In the genomic region with DNA sequence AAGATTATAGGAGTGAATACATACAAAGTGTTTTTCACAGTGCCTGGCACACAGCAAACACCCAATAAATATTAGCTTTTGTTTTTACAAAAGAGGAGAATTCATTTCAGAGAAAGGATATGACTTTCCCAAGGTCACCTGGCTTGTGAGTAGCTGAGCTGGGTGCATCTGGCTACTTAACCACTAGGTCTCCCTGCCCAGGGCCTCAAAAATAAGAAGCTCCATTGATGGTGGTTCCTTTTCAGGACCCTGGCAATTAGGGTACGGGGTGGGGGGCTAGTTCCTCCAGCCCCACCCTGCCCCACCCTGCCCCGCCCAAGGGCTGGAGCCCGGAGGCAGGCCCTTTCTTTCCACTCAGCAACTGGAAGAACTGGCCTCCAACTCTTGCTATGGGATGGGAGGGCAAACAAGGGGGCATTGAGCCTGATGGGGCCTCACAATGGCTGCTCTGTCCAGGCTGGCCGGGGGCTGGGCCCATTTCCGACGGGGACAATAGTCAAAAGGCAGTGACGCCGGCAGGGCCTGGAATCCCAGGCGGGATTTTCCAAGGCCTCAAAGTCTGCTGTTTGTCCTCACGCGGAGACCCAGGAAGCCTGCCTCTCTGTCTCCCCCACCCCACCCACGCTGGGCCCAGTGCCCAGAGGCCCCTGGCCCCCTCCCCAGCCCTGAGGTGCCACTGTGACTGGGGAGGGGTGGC, we compare ENCODE assay signal across 1 cellular context.
TF ChIP-seq lines count a peak whose summit lies in the region.

No MANE protein-coding gene starts in this region.

TF ChIP-seq in HepG2, 621 proteins besides CTCF, POLR2A, EP300 and RAD21 (continued from another document and continues in another):
- TF ChIP-seq, protein P1, sequence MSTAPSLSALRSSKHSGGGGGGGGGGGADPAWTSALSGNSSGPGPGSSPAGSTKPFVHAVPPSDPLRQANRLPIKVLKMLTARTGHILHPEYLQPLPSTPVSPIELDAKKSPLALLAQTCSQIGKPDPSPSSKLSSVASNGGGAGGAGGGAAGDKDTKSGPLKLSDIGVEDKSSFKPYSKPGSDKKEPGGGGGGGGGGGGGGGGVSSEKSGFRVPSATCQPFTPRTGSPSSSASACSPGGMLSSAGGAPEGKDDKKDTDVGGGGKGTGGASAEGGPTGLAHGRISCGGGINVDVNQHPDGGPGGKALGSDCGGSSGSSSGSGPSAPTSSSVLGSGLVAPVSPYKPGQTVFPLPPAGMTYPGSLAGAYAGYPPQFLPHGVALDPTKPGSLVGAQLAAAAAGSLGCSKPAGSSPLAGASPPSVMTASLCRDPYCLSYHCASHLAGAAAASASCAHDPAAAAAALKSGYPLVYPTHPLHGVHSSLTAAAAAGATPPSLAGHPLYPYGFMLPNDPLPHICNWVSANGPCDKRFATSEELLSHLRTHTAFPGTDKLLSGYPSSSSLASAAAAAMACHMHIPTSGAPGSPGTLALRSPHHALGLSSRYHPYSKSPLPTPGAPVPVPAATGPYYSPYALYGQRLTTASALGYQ (CRISPR knock-in tag; IDR thresholded peaks at IDR 0.05), result peak; percentile 55; the same call in 1 of the 2 replicates
- TF ChIP-seq ASH2L (IDR thresholded peaks at IDR 0.05; ENCODE audit: insufficient read length, low read depth, low read length) (no peak), NONO (IDR thresholded peaks at IDR 0.05) (no peak), NONO (CRISPR knock-in tag; conservative IDR thresholded peaks at IDR 0.05) (peak; percentile 43; the same call in 1 of the 2 replicates), KDM1A (CRISPR knock-in tag; IDR thresholded peaks at IDR 0.05) (0 out of 2 replicates have a peak, but pooled peaks have one; percentile 8), EHMT2 (IDR thresholded peaks at IDR 0.05; ENCODE audit: borderline replicate concordance, low read depth, low read length) (no peak), SAFB2 (CRISPR knock-in tag; IDR thresholded peaks at IDR 0.05; ENCODE audit: borderline replicate concordance, low read depth) (no peak), ELF4 (CRISPR knock-in tag; IDR thresholded peaks at IDR 0.05; ENCODE audit: borderline replicate concordance) (no peak), HIVEP1 (CRISPR knock-in tag; IDR thresholded peaks at IDR 0.05) (peak; percentile 57; the same call in 1 of the 2 replicates), GTF3A (CRISPR knock-in tag; conservative IDR thresholded peaks at IDR 0.05) (0 out of 2 replicates have a peak, but pooled peaks have one; percentile 49), KAT2B (IDR thresholded peaks at IDR 0.05; ENCODE audit: borderline replicate concordance, low read depth, low read length) (no peak), GZF1 (CRISPR knock-in tag; IDR thresholded peaks at IDR 0.05) (no peak), ZNF629 (CRISPR knock-in tag; conservative IDR thresholded peaks at IDR 0.05) (peak; percentile 70), ATF1 (CRISPR knock-in tag; IDR thresholded peaks at IDR 0.05) (no peak), TSC22D2 (CRISPR knock-in tag; IDR thresholded peaks at IDR 0.05; ENCODE audit: borderline replicate concordance) (no peak), ZNF12 (CRISPR knock-in tag; IDR thresholded peaks at IDR 0.05) (no peak), ZNF264 (CRISPR knock-in tag; IDR thresholded peaks at IDR 0.05) (no peak), FOXM1 (CRISPR knock-in tag; IDR thresholded peaks at IDR 0.05) (no peak), RBFOX2 (IDR thresholded peaks at IDR 0.05; ENCODE audit: low read depth, low read length) (0 out of 2 replicates have a peak, but pooled peaks have one; percentile 20), ZNF530 (CRISPR knock-in tag; IDR thresholded peaks at IDR 0.05; ENCODE audit: low read depth) (no peak), ZNF207 (IDR thresholded peaks at IDR 0.05; ENCODE audit: borderline replicate concordance) (no peak), PAWR (CRISPR knock-in tag; IDR thresholded peaks at IDR 0.05; ENCODE audit: borderline replicate concordance) (no peak), WIZ (CRISPR knock-in tag; IDR thresholded peaks at IDR 0.05) (no peak), THAP11 (CRISPR knock-in tag; IDR thresholded peaks at IDR 0.05) (0 out of 2 replicates have a peak, but pooled peaks have one; percentile 33), ZNF124 (CRISPR knock-in tag; IDR thresholded peaks at IDR 0.05) (0 out of 2 replicates have a peak, but pooled peaks have one; percentile 25), HNRNPLL (IDR thresholded peaks at IDR 0.05; ENCODE audit: low read depth, low read length, poor library complexity, severe bottlenecking) (peak; percentile 20), ZNF879 (CRISPR knock-in tag; IDR thresholded peaks at IDR 0.05) (no peak), MXI1 (IDR thresholded peaks at IDR 0.05; ENCODE audit: borderline replicate concordance, low read depth, low read length) (0 out of 3 replicates have a peak, but pooled peaks have one; percentile 10), JUNB (CRISPR knock-in tag; IDR thresholded peaks at IDR 0.05; ENCODE audit: borderline replicate concordance) (no peak), PRMT3 (CRISPR knock-in tag; IDR thresholded peaks at IDR 0.05; ENCODE audit: borderline replicate concordance, low read depth) (no peak), ZNF709 (CRISPR knock-in tag; IDR thresholded peaks at IDR 0.05) (no peak), DR1 (CRISPR knock-in tag; IDR thresholded peaks at IDR 0.05) (no peak), ZNF720 (CRISPR knock-in tag; IDR thresholded peaks at IDR 0.05) (no peak), ZNF564 (CRISPR knock-in tag; IDR thresholded peaks at IDR 0.05) (no peak), ZSCAN12 (CRISPR knock-in tag; IDR thresholded peaks at IDR 0.05) (no peak), ELF1 (CRISPR knock-in tag; IDR thresholded peaks at IDR 0.05) (no peak)
- TF ChIP-seq, protein P2, sequence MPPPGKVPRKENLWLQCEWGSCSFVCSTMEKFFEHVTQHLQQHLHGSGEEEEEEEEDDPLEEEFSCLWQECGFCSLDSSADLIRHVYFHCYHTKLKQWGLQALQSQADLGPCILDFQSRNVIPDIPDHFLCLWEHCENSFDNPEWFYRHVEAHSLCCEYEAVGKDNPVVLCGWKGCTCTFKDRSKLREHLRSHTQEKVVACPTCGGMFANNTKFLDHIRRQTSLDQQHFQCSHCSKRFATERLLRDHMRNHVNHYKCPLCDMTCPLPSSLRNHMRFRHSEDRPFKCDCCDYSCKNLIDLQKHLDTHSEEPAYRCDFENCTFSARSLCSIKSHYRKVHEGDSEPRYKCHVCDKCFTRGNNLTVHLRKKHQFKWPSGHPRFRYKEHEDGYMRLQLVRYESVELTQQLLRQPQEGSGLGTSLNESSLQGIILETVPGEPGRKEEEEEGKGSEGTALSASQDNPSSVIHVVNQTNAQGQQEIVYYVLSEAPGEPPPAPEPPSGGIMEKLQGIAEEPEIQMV (CRISPR knock-in tag; IDR thresholded peaks at IDR 0.05; ENCODE audit: low read depth), result no peak
- TF ChIP-seq, protein P3, sequence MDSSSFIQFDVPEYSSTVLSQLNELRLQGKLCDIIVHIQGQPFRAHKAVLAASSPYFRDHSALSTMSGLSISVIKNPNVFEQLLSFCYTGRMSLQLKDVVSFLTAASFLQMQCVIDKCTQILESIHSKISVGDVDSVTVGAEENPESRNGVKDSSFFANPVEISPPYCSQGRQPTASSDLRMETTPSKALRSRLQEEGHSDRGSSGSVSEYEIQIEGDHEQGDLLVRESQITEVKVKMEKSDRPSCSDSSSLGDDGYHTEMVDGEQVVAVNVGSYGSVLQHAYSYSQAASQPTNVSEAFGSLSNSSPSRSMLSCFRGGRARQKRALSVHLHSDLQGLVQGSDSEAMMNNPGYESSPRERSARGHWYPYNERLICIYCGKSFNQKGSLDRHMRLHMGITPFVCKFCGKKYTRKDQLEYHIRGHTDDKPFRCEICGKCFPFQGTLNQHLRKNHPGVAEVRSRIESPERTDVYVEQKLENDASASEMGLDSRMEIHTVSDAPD (CRISPR knock-in tag; IDR thresholded peaks at IDR 0.05), result no peak
- TF ChIP-seq, protein P4, sequence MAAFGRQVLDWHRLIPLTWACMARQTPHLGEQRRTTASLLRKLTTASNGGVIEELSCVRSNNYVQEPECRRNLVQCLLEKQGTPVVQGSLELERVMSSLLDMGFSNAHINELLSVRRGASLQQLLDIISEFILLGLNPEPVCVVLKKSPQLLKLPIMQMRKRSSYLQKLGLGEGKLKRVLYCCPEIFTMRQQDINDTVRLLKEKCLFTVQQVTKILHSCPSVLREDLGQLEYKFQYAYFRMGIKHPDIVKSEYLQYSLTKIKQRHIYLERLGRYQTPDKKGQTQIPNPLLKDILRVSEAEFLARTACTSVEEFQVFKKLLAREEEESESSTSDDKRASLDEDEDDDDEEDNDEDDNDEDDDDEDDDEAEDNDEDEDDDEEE (CRISPR knock-in tag; IDR thresholded peaks at IDR 0.05), result no peak
- TF ChIP-seq, protein P5, sequence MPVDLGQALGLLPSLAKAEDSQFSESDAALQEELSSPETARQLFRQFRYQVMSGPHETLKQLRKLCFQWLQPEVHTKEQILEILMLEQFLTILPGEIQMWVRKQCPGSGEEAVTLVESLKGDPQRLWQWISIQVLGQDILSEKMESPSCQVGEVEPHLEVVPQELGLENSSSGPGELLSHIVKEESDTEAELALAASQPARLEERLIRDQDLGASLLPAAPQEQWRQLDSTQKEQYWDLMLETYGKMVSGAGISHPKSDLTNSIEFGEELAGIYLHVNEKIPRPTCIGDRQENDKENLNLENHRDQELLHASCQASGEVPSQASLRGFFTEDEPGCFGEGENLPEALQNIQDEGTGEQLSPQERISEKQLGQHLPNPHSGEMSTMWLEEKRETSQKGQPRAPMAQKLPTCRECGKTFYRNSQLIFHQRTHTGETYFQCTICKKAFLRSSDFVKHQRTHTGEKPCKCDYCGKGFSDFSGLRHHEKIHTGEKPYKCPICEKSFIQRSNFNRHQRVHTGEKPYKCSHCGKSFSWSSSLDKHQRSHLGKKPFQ (CRISPR knock-in tag; IDR thresholded peaks at IDR 0.05; ENCODE audit: insufficient replicate concordance), result no peak
- TF ChIP-seq, protein P6, sequence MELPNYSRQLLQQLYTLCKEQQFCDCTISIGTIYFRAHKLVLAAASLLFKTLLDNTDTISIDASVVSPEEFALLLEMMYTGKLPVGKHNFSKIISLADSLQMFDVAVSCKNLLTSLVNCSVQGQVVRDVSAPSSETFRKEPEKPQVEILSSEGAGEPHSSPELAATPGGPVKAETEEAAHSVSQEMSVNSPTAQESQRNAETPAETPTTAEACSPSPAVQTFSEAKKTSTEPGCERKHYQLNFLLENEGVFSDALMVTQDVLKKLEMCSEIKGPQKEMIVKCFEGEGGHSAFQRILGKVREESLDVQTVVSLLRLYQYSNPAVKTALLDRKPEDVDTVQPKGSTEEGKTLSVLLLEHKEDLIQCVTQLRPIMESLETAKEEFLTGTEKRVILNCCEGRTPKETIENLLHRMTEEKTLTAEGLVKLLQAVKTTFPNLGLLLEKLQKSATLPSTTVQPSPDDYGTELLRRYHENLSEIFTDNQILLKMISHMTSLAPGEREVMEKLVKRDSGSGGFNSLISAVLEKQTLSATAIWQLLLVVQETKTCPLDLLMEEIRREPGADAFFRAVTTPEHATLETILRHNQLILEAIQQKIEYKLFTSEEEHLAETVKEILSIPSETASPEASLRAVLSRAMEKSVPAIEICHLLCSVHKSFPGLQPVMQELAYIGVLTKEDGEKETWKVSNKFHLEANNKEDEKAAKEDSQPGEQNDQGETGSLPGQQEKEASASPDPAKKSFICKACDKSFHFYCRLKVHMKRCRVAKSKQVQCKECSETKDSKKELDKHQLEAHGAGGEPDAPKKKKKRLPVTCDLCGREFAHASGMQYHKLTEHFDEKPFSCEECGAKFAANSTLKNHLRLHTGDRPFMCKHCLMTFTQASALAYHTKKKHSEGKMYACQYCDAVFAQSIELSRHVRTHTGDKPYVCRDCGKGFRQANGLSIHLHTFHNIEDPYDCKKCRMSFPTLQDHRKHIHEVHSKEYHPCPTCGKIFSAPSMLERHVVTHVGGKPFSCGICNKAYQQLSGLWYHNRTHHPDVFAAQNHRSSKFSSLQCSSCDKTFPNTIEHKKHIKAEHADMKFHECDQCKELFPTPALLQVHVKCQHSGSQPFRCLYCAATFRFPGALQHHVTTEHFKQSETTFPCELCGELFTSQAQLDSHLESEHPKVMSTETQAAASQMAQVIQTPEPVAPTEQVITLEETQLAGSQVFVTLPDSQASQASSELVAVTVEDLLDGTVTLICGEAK (IDR thresholded peaks at IDR 0.05), result no peak
- TF ChIP-seq, protein P6 (CRISPR knock-in tag; IDR thresholded peaks at IDR 0.05), result no peak
- TF ChIP-seq, protein P7, sequence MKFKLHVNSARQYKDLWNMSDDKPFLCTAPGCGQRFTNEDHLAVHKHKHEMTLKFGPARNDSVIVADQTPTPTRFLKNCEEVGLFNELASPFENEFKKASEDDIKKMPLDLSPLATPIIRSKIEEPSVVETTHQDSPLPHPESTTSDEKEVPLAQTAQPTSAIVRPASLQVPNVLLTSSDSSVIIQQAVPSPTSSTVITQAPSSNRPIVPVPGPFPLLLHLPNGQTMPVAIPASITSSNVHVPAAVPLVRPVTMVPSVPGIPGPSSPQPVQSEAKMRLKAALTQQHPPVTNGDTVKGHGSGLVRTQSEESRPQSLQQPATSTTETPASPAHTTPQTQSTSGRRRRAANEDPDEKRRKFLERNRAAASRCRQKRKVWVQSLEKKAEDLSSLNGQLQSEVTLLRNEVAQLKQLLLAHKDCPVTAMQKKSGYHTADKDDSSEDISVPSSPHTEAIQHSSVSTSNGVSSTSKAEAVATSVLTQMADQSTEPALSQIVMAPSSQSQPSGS (CRISPR knock-in tag; IDR thresholded peaks at IDR 0.05), result no peak
- TF ChIP-seq, protein P8, sequence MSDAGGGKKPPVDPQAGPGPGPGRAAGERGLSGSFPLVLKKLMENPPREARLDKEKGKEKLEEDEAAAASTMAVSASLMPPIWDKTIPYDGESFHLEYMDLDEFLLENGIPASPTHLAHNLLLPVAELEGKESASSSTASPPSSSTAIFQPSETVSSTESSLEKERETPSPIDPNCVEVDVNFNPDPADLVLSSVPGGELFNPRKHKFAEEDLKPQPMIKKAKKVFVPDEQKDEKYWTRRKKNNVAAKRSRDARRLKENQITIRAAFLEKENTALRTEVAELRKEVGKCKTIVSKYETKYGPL (CRISPR knock-in tag; IDR thresholded peaks at IDR 0.05), result no peak
